Comparison of ENCODE assay signal across 12 cellular contexts in the genomic region with DNA sequence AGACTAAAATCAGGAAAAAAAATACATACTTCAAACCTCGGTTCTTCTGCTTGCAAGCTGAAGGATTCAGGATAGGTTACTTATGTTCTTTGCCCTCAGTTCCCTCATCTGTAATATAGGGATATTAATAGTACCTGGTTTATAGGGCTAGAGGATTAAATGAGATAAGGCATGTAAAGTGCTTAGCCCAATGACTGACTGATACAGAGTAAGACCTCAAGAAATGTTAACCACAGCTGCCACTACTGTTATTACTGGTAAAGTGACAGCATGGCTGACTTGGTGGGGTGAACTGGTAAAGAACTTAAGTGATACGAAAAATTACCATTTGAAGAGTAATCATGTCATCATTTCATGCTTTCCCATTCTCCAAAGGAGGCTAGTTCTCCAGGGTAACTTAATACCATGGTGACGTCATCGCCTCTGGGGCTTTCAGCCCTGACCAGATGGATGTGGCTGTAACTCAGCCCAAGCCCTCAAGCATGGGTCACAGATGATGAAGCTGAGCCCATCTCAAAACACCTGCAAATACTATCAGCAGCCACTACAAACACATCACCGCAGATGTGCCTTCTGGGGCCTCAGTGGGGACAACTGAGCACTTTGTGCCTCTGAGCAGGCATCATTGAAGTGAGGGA. TPM values are rescaled to one million over a fixed set of nuclear protein-coding genes. Genes with fewer than 3 reads are reported as not detected.
DNase-seq lines count a peak whose midpoint lies in the region; ATAC-seq, FAIRE-seq and TF ChIP-seq lines count a peak whose summit lies in the region.
"Had no signal": no experiment of that assay in that cellular context is flagged by ENCODE, and none has a peak within 500 bp of the region (broad histone marks: within the 10 kb centered on the region; RNA-seq: fewer than 3 reads in every experiment).

No MANE protein-coding gene starts in this region.

- no peak for TF ChIP-seq EP300 in A549 (IDR thresholded peaks at IDR 0.05)

- H3K4me2 ChIP-seq in A549 = no peak overlapping the region

- CTCF ChIA-PET in A549 (lab: Yijun Ruan, JAX) = interaction anchor here (1.1 to 1.8 kb wide), 3 partner anchors 11 to 451 kb away, joined by 3 to 4 read pairs (median 4); no protein-coding TSS in a partner anchor

- 72% methylated on average over 4 of the region's 5 CpGs for WGBS in A549 (ENCODE audit: missing lambda C conversion rate)

- no peak for TF ChIP-seq POLR2A in A549 (IDR thresholded peaks at IDR 0.05; ENCODE audit: low read length)

- TF ChIP-seq RAD21 in A549 (conservative IDR thresholded peaks at IDR 0.05 in 1 of 2, IDR thresholded peaks at IDR 0.05 in 1 of 2) = no peak

- peaks cover 6% of the 10 kb centered on the region; the same call in 2 of the 3 replicates for H3K4me1 ChIP-seq in A549

- H3K4me3 ChIP-seq in A549 (no peak overlapping the region), choroid plexus epithelial cell (ENCODE audit: low read depth, low read length) (no peak overlapping the region)

- ATAC-seq in A549 (no peak), GM19463 (IDR thresholded peaks at IDR 0.05; ENCODE audit: unreplicated experiment) (peak; percentile 61), HG03135 (IDR thresholded peaks at IDR 0.05; ENCODE audit: unreplicated experiment) (no peak), HG02623 (IDR thresholded peaks at IDR 0.05; ENCODE audit: unreplicated experiment) (no peak), HG03354 (IDR thresholded peaks at IDR 0.05; ENCODE audit: poor library complexity, severe bottlenecking, unreplicated experiment) (no peak)
- ATAC-seq: naive thymus-derived CD4-positive, alpha-beta T cell had no signal

- DNase-seq in A549 (ENCODE audit: low read depth in 1 of 2, low spot score in 1 of 2) (no peak), NCI-H2196 (lab: John Stamatoyannopoulos, UW; ENCODE audit: unreplicated experiment) (peak; percentile 57), choroid plexus epithelial cell (ENCODE audit: low read depth) (peak; percentile 57), NCI-H446 (lab: John Stamatoyannopoulos, UW) (no peak)
- DNase-seq: amygdala; CD8-positive, alpha-beta memory T cell; naive thymus-derived CD4-positive, alpha-beta T cell; NCI-H345 had no signal

- peak; percentile 84 for FAIRE-seq in A549 (lab: Jason Lieb, UNC)

- no peaks in the 10 kb centered on the region for H3K9me3 ChIP-seq in A549

- TF ChIP-seq CTCF in A549 (IDR thresholded peaks at IDR 0.05) (no peak), choroid plexus epithelial cell (conservative IDR thresholded peaks at IDR 0.05; ENCODE audit: low read depth, low read length) (no peak)

- POLR2A ChIA-PET in A549 (lab: Yijun Ruan, JAX) = no interaction called here

- no peak overlapping the region for H3K27ac ChIP-seq in A549

TF ChIP-seq in A549, 52 proteins besides CTCF, POLR2A, EP300 and RAD21:
- TF ChIP-seq RNF2 (IDR thresholded peaks at IDR 0.05; ENCODE audit: borderline replicate concordance, low read depth) = no peak
- no peak for TF ChIP-seq PHF8 (IDR thresholded peaks at IDR 0.05; ENCODE audit: borderline replicate concordance, low read depth)
- TF ChIP-seq, protein P1, sequence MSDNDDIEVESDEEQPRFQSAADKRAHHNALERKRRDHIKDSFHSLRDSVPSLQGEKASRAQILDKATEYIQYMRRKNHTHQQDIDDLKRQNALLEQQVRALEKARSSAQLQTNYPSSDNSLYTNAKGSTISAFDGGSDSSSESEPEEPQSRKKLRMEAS (IDR thresholded peaks at IDR 0.05) = no peak
- TF ChIP-seq HOXA7 (CRISPR knock-in tag; IDR thresholded peaks at IDR 0.05) = no peak
- no peak for TF ChIP-seq HDAC2 (IDR thresholded peaks at IDR 0.05)
- TF ChIP-seq, protein P2, sequence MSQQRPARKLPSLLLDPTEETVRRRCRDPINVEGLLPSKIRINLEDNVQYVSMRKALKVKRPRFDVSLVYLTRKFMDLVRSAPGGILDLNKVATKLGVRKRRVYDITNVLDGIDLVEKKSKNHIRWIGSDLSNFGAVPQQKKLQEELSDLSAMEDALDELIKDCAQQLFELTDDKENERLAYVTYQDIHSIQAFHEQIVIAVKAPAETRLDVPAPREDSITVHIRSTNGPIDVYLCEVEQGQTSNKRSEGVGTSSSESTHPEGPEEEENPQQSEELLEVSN (IDR thresholded peaks at IDR 0.05; ENCODE audit: borderline replicate concordance, low read depth) = no peak
- no peak for TF ChIP-seq KDM1A (IDR thresholded peaks at IDR 0.05; ENCODE audit: low read depth)
- no peak for TF ChIP-seq ESRRA (IDR thresholded peaks at IDR 0.05; ENCODE audit: borderline replicate concordance, low read length)
- TF ChIP-seq, protein P3, sequence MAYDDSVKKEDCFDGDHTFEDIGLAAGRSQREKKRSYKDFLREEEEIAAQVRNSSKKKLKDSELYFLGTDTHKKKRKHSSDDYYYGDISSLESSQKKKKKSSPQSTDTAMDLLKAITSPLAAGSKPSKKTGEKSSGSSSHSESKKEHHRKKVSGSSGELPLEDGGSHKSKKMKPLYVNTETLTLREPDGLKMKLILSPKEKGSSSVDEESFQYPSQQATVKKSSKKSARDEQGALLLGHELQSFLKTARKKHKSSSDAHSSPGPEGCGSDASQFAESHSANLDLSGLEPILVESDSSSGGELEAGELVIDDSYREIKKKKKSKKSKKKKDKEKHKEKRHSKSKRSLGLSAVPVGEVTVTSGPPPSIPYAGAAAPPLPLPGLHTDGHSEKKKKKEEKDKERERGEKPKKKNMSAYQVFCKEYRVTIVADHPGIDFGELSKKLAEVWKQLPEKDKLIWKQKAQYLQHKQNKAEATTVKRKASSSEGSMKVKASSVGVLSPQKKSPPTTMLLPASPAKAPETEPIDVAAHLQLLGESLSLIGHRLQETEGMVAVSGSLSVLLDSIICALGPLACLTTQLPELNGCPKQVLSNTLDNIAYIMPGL (CRISPR knock-in tag; IDR thresholded peaks at IDR 0.05; ENCODE audit: borderline replicate concordance) = no peak

RNA-seq across cellular contexts. Expression of gene SCML1, which starts 44.5 kb away (rescaled TPM):
- 10.3 and 13.3 TPM in 2 replicates for polyA plus RNA-seq in A549 (2011; rRNA removed)
- 5.2 and 6.1 TPM in 2 replicates for polyA plus RNA-seq in A549 (2012; cell fraction: cytosol; rRNA removed)
- polyA plus RNA-seq in A549 (2012; cell fraction: nucleus; rRNA removed) = 8.6 and 11.1 TPM in 2 replicates
- 4.6 to 5.1 TPM (median 4.9 TPM) in 3 replicates for polyA plus RNA-seq in A549 (2017; fragmentation: RNase III; extraction: RNeasy Plus Mini Kit Qiagen cat#74134 plus additional on column Dnase treatment)
- polyA minus RNA-seq in A549 (2011; rRNA and poly(A)+ RNA removed) = 3.6 and 4.1 TPM in 2 replicates

Comparison
In these comparisons a context has a peak if more than half of its experiments do, and no peak if none do; other contexts are left out.
1. DNase-seq: peak in NCI-H2196 (single experiment) and choroid plexus epithelial cell (single experiment); none in A549 (0 of 2) and NCI-H446 (0 of 2).